In the genomic region with DNA sequence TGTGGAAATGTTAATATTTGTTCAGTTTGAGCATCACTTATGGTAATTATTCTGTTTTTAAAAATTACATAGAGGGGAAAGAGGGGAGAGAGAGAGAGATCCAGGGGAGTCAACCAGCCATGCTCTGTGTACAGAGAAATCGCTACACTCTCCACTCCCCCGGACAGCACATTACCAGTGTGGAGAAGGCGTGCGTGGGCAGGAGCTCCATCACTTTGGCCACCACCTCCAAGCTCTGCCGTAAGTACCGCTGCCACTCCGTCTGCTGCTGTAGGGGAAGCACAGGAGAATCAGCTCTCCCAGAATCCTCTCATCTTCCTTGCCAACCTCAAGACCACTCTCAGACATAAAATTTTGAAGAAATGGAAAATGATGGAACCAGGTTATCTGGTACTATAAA, we compare ENCODE assay signal across 20 cellular contexts.
DNase-seq lines count a peak whose midpoint lies in the region; ATAC-seq and TF ChIP-seq lines count a peak whose summit lies in the region.
"Had no signal": no experiment of that assay in that cellular context is flagged by ENCODE, and none has a peak within 500 bp of the region (broad histone marks: within the 10 kb centered on the region; RNA-seq: fewer than 3 reads in every experiment).

No MANE protein-coding gene starts in this region.

- no peaks in the 10 kb centered on the region for H3K4me1 Mint-ChIP-seq in CD14-positive monocyte
- H3K4me1 Mint-ChIP-seq in CD4-positive, alpha-beta T cell (ENCODE audit: low read depth) = peaks cover 32% of the 10 kb centered on the region

- no peaks in the 10 kb centered on the region for H3K27me3 Mint-ChIP-seq in CD14-positive monocyte (ENCODE audit: low read depth in 3 of 3)
- no peaks in the 10 kb centered on the region for H3K27me3 Mint-ChIP-seq in CD4-positive, alpha-beta T cell

- H3K9me3 Mint-ChIP-seq in CD14-positive monocyte = peaks cover 0 to 2% (median 0%) of the 10 kb centered on the region in 7 donors
- no peaks in the 10 kb centered on the region for H3K9me3 Mint-ChIP-seq in CD4-positive, alpha-beta T cell
- H3K9me3 Mint-ChIP-seq: GM23338 had no signal

- TF ChIP-seq CTCF in CD14-positive monocyte (IDR thresholded peaks at IDR 0.05) (no peak), neutrophil (IDR thresholded peaks at IDR 0.05) (no peak)
- no peak for TF ChIP-seq CTCF in CD4-positive, alpha-beta T cell (IDR thresholded peaks at IDR 0.05)

- no peaks in the 10 kb centered on the region for H3K27me3 ChIP-seq in CD4-positive, alpha-beta T cell (ENCODE audit: control insufficient read depth, insufficient read depth, low read length)
- no peaks in the 10 kb centered on the region for H3K27me3 ChIP-seq in neutrophil
- H3K27me3 ChIP-seq: SJCRH30 had no signal

- ATAC-seq in CD4-positive, alpha-beta T cell (ENCODE audit: poor library complexity) = no peak
- ATAC-seq in GM19324 (IDR thresholded peaks at IDR 0.05; ENCODE audit: low FRiP score, unreplicated experiment) = no peak
- ATAC-seq: GM23338, Panc1 had no signal

- H3K36me3 ChIP-seq in neutrophil = peaks cover 99% of the 10 kb centered on the region

- peaks cover 91 to 96% of the 10 kb centered on the region in 2 donors for H3K36me3 Mint-ChIP-seq in CD14-positive monocyte
- peaks cover 96% of the 10 kb centered on the region for H3K36me3 Mint-ChIP-seq in CD4-positive, alpha-beta T cell (ENCODE audit: low read depth)

- POLR2A ChIA-PET in CD4-positive, alpha-beta T cell (lab: Charles Lee) = no interaction called here

- peak overlapping the region in 4 of 7 donors; percentile 10 to 70 (median 44) for H3K27ac Mint-ChIP-seq in CD14-positive monocyte
- H3K27ac Mint-ChIP-seq in CD4-positive, alpha-beta T cell = peak overlapping the region; percentile 71
- H3K27ac Mint-ChIP-seq: GM23338 had no signal

- no peak overlapping the region for H3K27ac ChIP-seq in CD4-positive, alpha-beta T cell (ENCODE audit: low read depth, low read length)
- H3K27ac ChIP-seq in neutrophil = peak overlapping the region; percentile 100
- H3K27ac ChIP-seq: C4-2B, SJCRH30 had no signal

- intact Hi-C loops in CD14-positive monocyte (cut with micrococcal nuclease) = no loop called here
- intact Hi-C loops in CD4-positive, alpha-beta T cell (cut with DNase I, micrococcal nuclease) = no loop called here

- CTCF ChIA-PET in CD4-positive, alpha-beta T cell (lab: Charles Lee) = interaction anchor here (1.5 to 3.5 kb wide), 2 partner anchors 68 to 84 kb away, joined by 4 to 15 read pairs; no protein-coding TSS in a partner anchor

- H3K4me3 Mint-ChIP-seq in CD14-positive monocyte = no peak overlapping the region
- H3K4me3 Mint-ChIP-seq in CD4-positive, alpha-beta T cell = no peak overlapping the region
- H3K4me3 Mint-ChIP-seq: GM23338 had no signal

- peaks cover 34 to 38% of the 10 kb centered on the region in 2 experiments for H3K4me1 ChIP-seq in neutrophil (ENCODE audit: control insufficient read depth in 1 of 2, insufficient read depth in 1 of 2, low read depth in 1 of 2, low read length in 1 of 2)
- H3K4me1 ChIP-seq: SJCRH30 had no signal

- H3K9me3 ChIP-seq in CD4-positive, alpha-beta T cell (ENCODE audit: control insufficient read depth, low read length) = no peaks in the 10 kb centered on the region
- H3K9me3 ChIP-seq in neutrophil = peaks cover 1% of the 10 kb centered on the region
- H3K9me3 ChIP-seq: SJCRH30 had no signal

- DNase-seq in CD14-positive monocyte (ENCODE audit: low spot score) (no peak), amniotic epithelial cell (ENCODE audit: low read depth) (peak; percentile 29), NCI-H2196 (lab: John Stamatoyannopoulos, UW; ENCODE audit: unreplicated experiment) (no peak), DMS79 treated with DMSO at 0.1 percent for 48 hours (lab: John Stamatoyannopoulos, UW) (no peak)
- no peak for DNase-seq in CD4-positive, alpha-beta T cell
- DNase-seq: ACHN, AML-193, DMS153, EL, HCEC 1CT, MM.1S, NCI-H1092 treated with DMSO at 0.1 percent for 48 hours, NCI-H1694, NCI-H2081 treated with DMSO at 0.1 percent for 48 hours, SJCRH30 had no signal

- no peak overlapping the region for H3K4me3 ChIP-seq in neutrophil (ENCODE audit: low read depth in 1 of 2, low read length in 1 of 2)
- H3K4me3 ChIP-seq: GM23338, SJCRH30 had no signal
